8 cellular contexts compared by ENCODE assay signal in the genomic region with DNA sequence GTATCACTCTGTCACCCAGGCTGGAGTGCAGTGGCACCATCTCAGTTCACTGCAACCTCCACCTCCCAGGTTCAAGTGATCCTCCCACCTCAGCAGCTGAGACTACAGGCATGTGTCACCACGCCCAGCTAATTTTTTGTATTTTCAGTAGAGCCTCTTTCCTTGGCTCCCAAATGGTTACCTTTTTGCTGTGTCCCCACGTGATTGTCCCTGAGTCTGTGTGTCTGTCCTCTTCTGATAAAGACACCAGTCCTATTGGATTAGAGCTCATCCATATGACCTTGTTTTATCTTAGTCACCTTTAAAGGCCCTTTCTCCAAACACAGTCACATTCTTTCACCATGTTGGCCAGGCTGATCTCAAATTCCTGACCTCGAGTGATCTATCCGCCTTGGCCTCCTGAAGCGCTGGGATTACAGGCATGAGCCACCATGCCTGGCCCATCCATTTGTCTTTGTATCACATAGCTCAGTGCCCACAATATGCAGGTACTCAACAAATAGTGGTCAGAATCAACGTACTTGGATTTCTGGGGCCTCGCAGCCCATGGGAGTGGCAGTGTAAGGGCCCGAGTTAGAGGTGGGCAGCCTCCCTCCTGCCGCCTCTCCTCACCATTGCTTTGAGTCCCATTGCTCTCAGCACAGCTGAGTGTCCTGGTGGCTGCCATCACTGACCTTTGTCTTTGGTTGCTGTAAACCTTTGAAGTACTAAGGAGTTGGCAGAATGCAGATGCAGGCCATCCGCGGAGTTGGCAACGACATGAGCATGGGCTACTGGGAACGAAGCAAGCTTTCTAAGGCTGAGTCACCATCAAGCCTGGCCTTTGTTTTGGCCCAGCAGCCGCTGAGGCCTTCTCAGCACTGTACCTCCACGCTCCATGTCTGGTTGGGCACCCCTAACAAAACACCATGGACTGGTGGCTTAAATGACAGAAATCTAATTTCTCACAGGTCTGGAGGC. TPM values are rescaled to one million over a fixed set of nuclear protein-coding genes. Genes with fewer than 3 reads are reported as not detected.
A peak's percentile ranks its signal among the peaks of the same experiment; 100 is the strongest.
DNase-seq lines count a peak whose midpoint lies in the region; ATAC-seq and TF ChIP-seq lines count a peak whose summit lies in the region.

No MANE protein-coding gene starts in this region.

- H3K27ac Mint-ChIP-seq in activated T-cell treated with anti-CD3 and anti-CD28 coated beads, Interleukin-2, amount 50 U/mL, for 72 hours, result peak overlapping the region; percentile 43
- peak overlapping the region in 1 of 2 donors; percentile 90 for H3K27ac Mint-ChIP-seq in stimulated activated naive CD8-positive, alpha-beta T cell treated with anti-CD3 and anti-CD28 coated beads, Interleukin-15, amount 100 ng/mL, for 72 hours

- DNase-seq in activated T-cell treated with anti-CD3 and anti-CD28 coated beads, Interleukin-2, amount 50 U/mL, for 72 hours, result no peak
- no peak for DNase-seq in activated T-cell treated with anti-CD3 and anti-CD28 coated beads, Interleukin-2, amount 50 U/mL, for 48 hours
- DNase-seq in HT1080 (ENCODE audit: low read depth) (peak; percentile 19), coronary artery (ENCODE audit: low spot score) (no peak), NCI-H1436 (lab: John Stamatoyannopoulos, UW) (no peak), NOMO-1 treated with dmso at 0.1 percent for 144 hours (lab: John Stamatoyannopoulos, UW; ENCODE audit: unreplicated experiment) (no peak)
- peak in 1 of 2 donors; percentile 25 for DNase-seq in stimulated activated naive CD8-positive, alpha-beta T cell treated with anti-CD3 and anti-CD28 coated beads, Interleukin-15, amount 100 ng/mL, for 72 hours

- peak overlapping the region; percentile 79 to 89 for H3K27ac ChIP-seq in coronary artery

- peak; percentile 37 to 38 for ATAC-seq in activated T-cell treated with anti-CD3 and anti-CD28 coated beads, Interleukin-2, amount 50 U/mL, for 72 hours (replicated peaks in 1 of 2)
- ATAC-seq in stimulated activated naive CD8-positive, alpha-beta T cell treated with anti-CD3 and anti-CD28 coated beads, Interleukin-15, amount 100 ng/mL, for 72 hours, result no peak
- ATAC-seq in activated CD4-positive, CD25-positive, alpha-beta regulatory T cell treated with anti-CD3 and anti-CD28 coated beads, Interleukin-2, amount 50 U/mL, for 24 hours, result no peak

- no peaks in the 10 kb centered on the region for H3K27me3 Mint-ChIP-seq in activated T-cell treated with anti-CD3 and anti-CD28 coated beads, Interleukin-2, amount 50 U/mL, for 72 hours (ENCODE audit: low read depth)
- no peaks in the 10 kb centered on the region for H3K27me3 Mint-ChIP-seq in stimulated activated naive CD8-positive, alpha-beta T cell treated with anti-CD3 and anti-CD28 coated beads, Interleukin-15, amount 100 ng/mL, for 72 hours

- no peak for TF ChIP-seq CTCF in coronary artery (IDR thresholded peaks at IDR 0.05)

- peak overlapping the region; percentile 35 to 52 for H3K4me3 Mint-ChIP-seq in activated T-cell treated with anti-CD3 and anti-CD28 coated beads, Interleukin-2, amount 50 U/mL, for 72 hours
- peak overlapping the region; percentile 54 to 59 for H3K4me3 Mint-ChIP-seq in stimulated activated naive CD8-positive, alpha-beta T cell treated with anti-CD3 and anti-CD28 coated beads, Interleukin-15, amount 100 ng/mL, for 72 hours

- peaks cover 4 to 49% of the 10 kb centered on the region in 2 donors for H3K36me3 Mint-ChIP-seq in activated T-cell treated with anti-CD3 and anti-CD28 coated beads, Interleukin-2, amount 50 U/mL, for 72 hours (ENCODE audit: insufficient read depth in 2 of 2)

- no peak overlapping the region for H3K4me3 ChIP-seq in coronary artery

- H3K9me3 Mint-ChIP-seq in activated T-cell treated with anti-CD3 and anti-CD28 coated beads, Interleukin-2, amount 50 U/mL, for 72 hours, result no peaks in the 10 kb centered on the region
- H3K9me3 Mint-ChIP-seq in stimulated activated naive CD8-positive, alpha-beta T cell treated with anti-CD3 and anti-CD28 coated beads, Interleukin-15, amount 100 ng/mL, for 72 hours, result no peaks in the 10 kb centered on the region

- peaks cover 67% of the 10 kb centered on the region for H3K4me1 Mint-ChIP-seq in activated T-cell treated with anti-CD3 and anti-CD28 coated beads, Interleukin-2, amount 50 U/mL, for 72 hours (ENCODE audit: low read depth)
- H3K4me1 Mint-ChIP-seq in stimulated activated naive CD8-positive, alpha-beta T cell treated with anti-CD3 and anti-CD28 coated beads, Interleukin-15, amount 100 ng/mL, for 72 hours, result peaks cover 80% of the 10 kb centered on the region

RNA-seq across cellular contexts. Expression of a gene that starts 9.3 kb away (rescaled TPM):
- 10 to 100 TPM; 74.7 to 84.0 TPM for total RNA-seq in activated T-cell treated with anti-CD3 and anti-CD28 coated beads, Interleukin-2, amount 50 U/mL, for 72 hours
- 10.2 and 12.1 TPM in 2 replicates for total RNA-seq in HT1080 (2014; rRNA removed; shearing (Covaris generic))
- 16.6 and 17.0 TPM in 2 replicates for polyA plus RNA-seq in HT1080 (2015; cell fraction: cytosol; rRNA removed)
- 54.1 and 64.8 TPM in 2 replicates for polyA plus RNA-seq in HT1080 (2015; cell fraction: nucleus; rRNA removed)

RNA-seq across cellular contexts. Expression of a gene that starts 45.1 kb away (rescaled TPM):
- total RNA-seq in activated T-cell treated with anti-CD3 and anti-CD28 coated beads, Interleukin-2, amount 50 U/mL, for 72 hours, result 10 to 100 TPM; 21.3 to 25.1 TPM
- 50.0 and 58.8 TPM in 2 replicates for total RNA-seq in HT1080 (2014; rRNA removed; shearing (Covaris generic))
- 37.7 and 41.2 TPM in 2 replicates for polyA plus RNA-seq in HT1080 (2015; cell fraction: cytosol; rRNA removed)
- 15.7 and 19.1 TPM in 2 replicates for polyA plus RNA-seq in HT1080 (2015; cell fraction: nucleus; rRNA removed)

RNA-seq across cellular contexts. Expression of a gene that starts 45.3 kb away (rescaled TPM):
- 10 to 100 TPM; 81.4 to 82.7 TPM for total RNA-seq in activated T-cell treated with anti-CD3 and anti-CD28 coated beads, Interleukin-2, amount 50 U/mL, for 72 hours
- 85.1 and 86.1 TPM in 2 replicates for total RNA-seq in HT1080 (2014; rRNA removed; shearing (Covaris generic))
- polyA plus RNA-seq in HT1080 (2015; cell fraction: cytosol; rRNA removed), result 56.7 and 62.2 TPM in 2 replicates
- polyA plus RNA-seq in HT1080 (2015; cell fraction: nucleus; rRNA removed), result 91.0 and 105 TPM in 2 replicates

Comparison
In these comparisons a context has a peak if more than half of its experiments do, and no peak if none do; other contexts are left out.
1. ATAC-seq: peak in activated T-cell treated with anti-CD3 and anti-CD28 coated beads, Interleukin-2, amount 50 U/mL, for 72 hours (2 of 2); none in stimulated activated naive CD8-positive, alpha-beta T cell treated with anti-CD3 and anti-CD28 coated beads, Interleukin-15, amount 100 ng/mL, for 72 hours (single experiment) and activated CD4-positive, CD25-positive, alpha-beta regulatory T cell treated with anti-CD3 and anti-CD28 coated beads, Interleukin-2, amount 50 U/mL, for 24 hours (0 of 2).